ENCODE assay signal across 8 cellular contexts in the genomic region with DNA sequence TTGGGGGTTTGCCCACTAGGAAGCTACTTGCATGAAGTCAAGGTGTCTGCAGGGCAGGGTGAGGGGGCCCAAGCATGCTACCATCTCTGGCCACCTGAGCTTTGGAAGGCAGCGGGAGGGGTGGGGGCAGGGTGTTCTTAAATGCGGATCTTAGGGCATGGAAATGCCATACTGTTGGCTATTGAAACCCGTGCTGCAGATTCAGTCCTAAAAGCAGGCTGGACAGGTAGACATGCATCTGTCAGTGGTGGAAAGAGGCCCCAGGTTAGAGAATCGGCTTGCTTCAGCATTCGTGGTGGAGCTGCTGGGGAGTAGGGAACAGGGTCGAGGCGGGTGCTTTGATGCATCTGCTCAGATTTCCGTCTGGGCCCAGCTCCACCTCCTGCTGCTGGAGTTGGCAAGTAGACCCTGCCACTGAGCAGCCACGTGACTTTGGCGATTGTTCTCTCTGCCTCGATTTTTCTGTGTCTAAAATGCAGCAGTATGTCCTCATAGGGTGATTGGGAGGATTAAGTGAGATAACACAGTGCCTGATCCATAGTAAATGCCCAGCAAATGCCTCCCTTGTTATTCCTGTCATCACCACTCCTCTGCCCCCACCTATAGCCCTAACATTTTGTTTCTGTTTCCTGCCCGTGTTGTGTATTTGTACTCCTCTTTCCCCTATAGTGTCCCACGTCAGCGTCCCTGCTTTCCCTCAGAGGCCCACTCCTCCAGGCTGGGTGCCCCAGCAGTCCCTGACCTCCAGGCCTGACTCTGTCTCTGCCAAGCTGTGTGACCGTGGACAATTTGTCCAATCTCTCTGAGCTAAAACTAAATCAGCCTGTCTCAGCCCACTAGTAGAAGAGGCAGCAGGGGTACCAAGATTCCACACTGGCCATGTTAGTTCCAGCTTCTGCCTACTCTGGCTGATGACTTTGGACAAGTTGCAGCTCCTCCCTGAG. TPM values are rescaled to one million over a fixed set of nuclear protein-coding genes. Genes with fewer than 3 reads are reported as not detected.
A peak's percentile ranks its signal among the peaks of the same experiment; 100 is the strongest.
DNase-seq lines count a peak whose midpoint lies in the region.

No MANE protein-coding gene starts in this region.

- DNase-seq in G401 (ENCODE audit: low spot score) (peak; percentile 87), RPMI7951 (ENCODE audit: low read depth) (peak; percentile 30), fibroblast of the conjunctiva (ENCODE audit: low read depth) (peak; percentile 24), trophoblast cell (no peak), RPMI8226 (no peak), NCI-H1436 (lab: John Stamatoyannopoulos, UW) (no peak), activated gamma-delta T cell (lab: John Stamatoyannopoulos, UW) (no peak), DMS79 treated with DMSO at 0.1 percent for 48 hours (lab: John Stamatoyannopoulos, UW) (no peak)

- no peak overlapping the region for H4K91ac ChIP-seq in trophoblast cell (ENCODE audit: low read depth, low read length)

- H3K9me3 ChIP-seq in trophoblast cell (ENCODE audit: insufficient read depth, low read depth, low read length): no peaks in the 10 kb centered on the region

- H3K27ac ChIP-seq in trophoblast cell (ENCODE audit: low read depth, low read length): no peak overlapping the region

- no peak overlapping the region for H4K8ac ChIP-seq in trophoblast cell (ENCODE audit: low read depth, low read length)

- H3K27me3 ChIP-seq in trophoblast cell (ENCODE audit: insufficient read depth, low read length): no peaks in the 10 kb centered on the region

- WGBS in trophoblast cell (ENCODE audit: extremely low coverage, insufficient coverage, insufficient read length): no CpG with 5 or more reads among the region's 15 CpGs

- no peak overlapping the region for H2BK120ac ChIP-seq in trophoblast cell (ENCODE audit: insufficient read depth, low read length, poor library complexity)

- peak overlapping the region; percentile 2 for H3K18ac ChIP-seq in trophoblast cell (ENCODE audit: low read length)

- H3K4me2 ChIP-seq in trophoblast cell (ENCODE audit: low read length): no peak overlapping the region

- no peak overlapping the region for H2BK12ac ChIP-seq in trophoblast cell (ENCODE audit: low read length)

- H3K79me2 ChIP-seq in trophoblast cell (ENCODE audit: control insufficient read depth, insufficient read depth, low read length, poor library complexity): peaks cover 29% of the 10 kb centered on the region

- peaks cover 0 to 4% of the 10 kb centered on the region in 2 experiments for H3K36me3 ChIP-seq in trophoblast cell (ENCODE audit: control insufficient read depth in 1 of 2, insufficient read depth in 2 of 2, low read length in 2 of 2)

- no peaks in the 10 kb centered on the region for H3K79me1 ChIP-seq in trophoblast cell (ENCODE audit: low read length)

- no peak overlapping the region for H2AK5ac ChIP-seq in trophoblast cell (ENCODE audit: low read length)

- H3K4me3 ChIP-seq in trophoblast cell (ENCODE audit: low read depth, low read length): no peak overlapping the region

- H2BK5ac ChIP-seq in trophoblast cell (ENCODE audit: low read depth, low read length, poor library complexity): no peak overlapping the region

- in situ Hi-C loops in G401 (cut with HindIII; ENCODE audit: low sequenced_read_pairs): no loop called here

- no peak overlapping the region for H3K9ac ChIP-seq in trophoblast cell (ENCODE audit: low read length)

- H3K4me1 ChIP-seq in trophoblast cell (ENCODE audit: control insufficient read depth in 1 of 2, insufficient read depth in 2 of 2, low read length in 2 of 2): peaks cover 28 to 30% of the 10 kb centered on the region in 2 experiments

- no peak overlapping the region for H4K12ac ChIP-seq in trophoblast cell (ENCODE audit: low read depth, low read length)

- H3K14ac ChIP-seq in trophoblast cell (ENCODE audit: low read length): no peak overlapping the region

- no peak overlapping the region for H2AFZ ChIP-seq in trophoblast cell (ENCODE audit: insufficient read depth, low read length, poor library complexity)

- no peak overlapping the region for H3K23ac ChIP-seq in trophoblast cell (ENCODE audit: low read length)

- H3K4ac ChIP-seq in trophoblast cell (ENCODE audit: low read depth, low read length): peak overlapping the region; percentile 8

RNA-seq across cellular contexts. Expression of gene PPP1R37, which starts 5.8 kb away (rescaled TPM):
- total RNA-seq in G401 (2014; rRNA removed; shearing (Covaris generic)): 28.6 and 42.6 TPM in 2 replicates
- 17.2 and 30.5 TPM in 2 replicates for total RNA-seq in RPMI7951 (2014; rRNA removed; shearing (Covaris generic))
- polyA plus RNA-seq in trophoblast cell (2013): 12.8 and 12.9 TPM in 2 replicates

RNA-seq across cellular contexts. Expression of gene GEMIN7, which starts 19.7 kb away (rescaled TPM):
- total RNA-seq in G401 (2014; rRNA removed; shearing (Covaris generic)): 93.1 and 100 TPM in 2 replicates
- total RNA-seq in RPMI7951 (2014; rRNA removed; shearing (Covaris generic)): 55.1 and 62.7 TPM in 2 replicates
- polyA plus RNA-seq in trophoblast cell (2013): 18.4 and 19.0 TPM in 2 replicates

RNA-seq across cellular contexts. Expression of gene ZNF296, which starts 22.5 kb away (rescaled TPM):
- total RNA-seq in G401 (2014; rRNA removed; shearing (Covaris generic)): not detected in 2 replicates
- 0.48 and 0.59 TPM in 2 replicates for total RNA-seq in RPMI7951 (2014; rRNA removed; shearing (Covaris generic))
- 0.62 and 0.67 TPM in 2 replicates for polyA plus RNA-seq in trophoblast cell (2013)

RNA-seq across cellular contexts. Expression of gene CLASRP, which starts 59.9 kb away (rescaled TPM):
- 12.1 and 23.8 TPM in 2 replicates for total RNA-seq in G401 (2014; rRNA removed; shearing (Covaris generic))
- 11.5 and 12.1 TPM in 2 replicates for total RNA-seq in RPMI7951 (2014; rRNA removed; shearing (Covaris generic))
- polyA plus RNA-seq in trophoblast cell (2013): 30.4 TPM in 2 replicates

Comparison
In these comparisons a context has a peak if more than half of its experiments do, and no peak if none do; other contexts are left out.
1. DNase-seq: peak in G401 (single experiment), RPMI7951 (single experiment) and fibroblast of the conjunctiva (single experiment); none in trophoblast cell (0 of 2), RPMI8226 (single experiment), NCI-H1436 (single experiment), activated gamma-delta T cell (single experiment) and DMS79 treated with DMSO at 0.1 percent for 48 hours (single experiment).